20 cellular contexts compared by ENCODE assay signal in genomic region chr15:50416920-50417319, GRCh38. TPM values are rescaled to one million over a fixed set of nuclear protein-coding genes. Genes with fewer than 3 reads are reported as not detected.
DNase-seq lines count a peak whose midpoint lies in the region; ATAC-seq lines count a peak whose summit lies in the region.
"Had no signal": no experiment of that assay in that cellular context is flagged by ENCODE, and none has a peak within 500 bp of the region (broad histone marks: within the 10 kb centered on the region; RNA-seq: fewer than 3 reads in every experiment).

No MANE protein-coding gene starts in this region.

- H3K9ac ChIP-seq in trophoblast cell (ENCODE audit: low read length) (no peak overlapping the region), mesenchymal stem cell (ENCODE audit: low read length) (no peak overlapping the region)
- H3K9ac ChIP-seq: BLaER1 treated with 17β-estradiol and CSF1 and Interleukin-3, amounts not matched to agents 10 nM and 100 nM had no signal

- H2AFZ ChIP-seq in trophoblast cell (ENCODE audit: insufficient read depth, low read length, poor library complexity) (no peak overlapping the region), mesenchymal stem cell (ENCODE audit: low read depth, low read length) (no peak overlapping the region)

- no peak for DNase-seq in activated naive CD4-positive, alpha-beta T cell treated with Interleukin-2 at 50 U/mL for 16 hours
- no peak for DNase-seq in activated T-helper 1 cell treated with anti-CD3 and anti-CD28 coated beads, Interleukin-12 subunit alpha, Interleukin-12 subunit beta, Interleukin-2, Interleukin-4 antibody, amounts not matched to agents 30 ng/mL and 10 ng/mL and 1 ng/mL, durations not matched to agents 14 hours and 24 hours and 36 hours (ENCODE audit: low spot score)
- DNase-seq in trophoblast cell (no peak), mesenchymal stem cell (no peak)
- DNase-seq: 8988T; CD8-positive, alpha-beta memory T cell; COR-L47; DMS 273 treated with DMSO at 0.1 percent for 48 hours; DMS53; DND-41; EL; HCEC 1CT; HFFc6 had no signal

- H3K4me3 ChIP-seq in trophoblast cell (ENCODE audit: low read depth, low read length): no peak overlapping the region
- no peak overlapping the region for H3K4me3 ChIP-seq in mesenchymal stem cell (ENCODE audit: insufficient read depth in 1 of 2, low read depth in 1 of 2, low read length in 2 of 2)
- H3K4me3 ChIP-seq: BLaER1 treated with 17β-estradiol and CSF1 and Interleukin-3, amounts not matched to agents 10 nM and 100 nM; GM12878 had no signal

- H3K27me3 ChIP-seq in trophoblast cell (ENCODE audit: insufficient read depth, low read length) (no peaks in the 10 kb centered on the region), mesenchymal stem cell (ENCODE audit: control insufficient read depth in 1 of 2, insufficient read depth in 1 of 2, low read length in 2 of 2) (no peaks in the 10 kb centered on the region)
- H3K27me3 ChIP-seq: BLaER1 treated with 17β-estradiol and CSF1 and Interleukin-3, amounts not matched to agents 10 nM and 100 nM had no signal

- no peak overlapping the region for H4K8ac ChIP-seq in trophoblast cell (ENCODE audit: low read depth, low read length)
- no peak overlapping the region for H4K8ac ChIP-seq in mesenchymal stem cell (ENCODE audit: low read length)

- H3K27ac Mint-ChIP-seq in activated naive CD4-positive, alpha-beta T cell treated with anti-CD3 and anti-CD28 coated beads, Interleukin-2, amount 50 U/mL, for 24 hours: peak overlapping the region; percentile 37
- peak overlapping the region; percentile 38 for H3K27ac Mint-ChIP-seq in activated T-helper 1 cell treated with anti-CD3 and anti-CD28 coated beads, Interleukin-12 subunit alpha, Interleukin-12 subunit beta, Interleukin-2, Interleukin-4 antibody, amounts not matched to agents 30 ng/mL and 10 ng/mL and 1 ng/mL, durations not matched to agents 14 hours and 24 hours and 36 hours
- H3K27ac Mint-ChIP-seq: B cell; CD8-positive, alpha-beta memory T cell; HFFc6; IgD-negative memory B cell had no signal

- H2BK12ac ChIP-seq in trophoblast cell (ENCODE audit: low read length) (no peak overlapping the region), mesenchymal stem cell (ENCODE audit: low read length in 2 of 2) (no peak overlapping the region)

- no CpG with 5 or more reads among the region's 2 CpGs for WGBS in trophoblast cell (ENCODE audit: extremely low coverage, insufficient coverage, insufficient read length)
- WGBS in mesenchymal stem cell: 95% methylated on average over 2 of the region's 2 CpGs

- no peaks in the 10 kb centered on the region for H3K9me3 Mint-ChIP-seq in activated naive CD4-positive, alpha-beta T cell treated with anti-CD3 and anti-CD28 coated beads, Interleukin-2, amount 50 U/mL, for 24 hours
- no peaks in the 10 kb centered on the region for H3K9me3 Mint-ChIP-seq in activated T-helper 1 cell treated with anti-CD3 and anti-CD28 coated beads, Interleukin-12 subunit alpha, Interleukin-12 subunit beta, Interleukin-2, Interleukin-4 antibody, amounts not matched to agents 30 ng/mL and 10 ng/mL and 1 ng/mL, durations not matched to agents 14 hours and 24 hours and 36 hours
- H3K9me3 Mint-ChIP-seq: CD8-positive, alpha-beta memory T cell; HFFc6; IgD-negative memory B cell had no signal

- H3K4me2 ChIP-seq in trophoblast cell (ENCODE audit: low read length) (no peak overlapping the region), mesenchymal stem cell (ENCODE audit: low read length, poor library complexity, severe bottlenecking) (no peak overlapping the region)
- H3K4me2 ChIP-seq: BLaER1 treated with 17β-estradiol and CSF1 and Interleukin-3, amounts not matched to agents 10 nM and 100 nM had no signal

- H3K36me3 Mint-ChIP-seq in activated naive CD4-positive, alpha-beta T cell treated with anti-CD3 and anti-CD28 coated beads, Interleukin-2, amount 50 U/mL, for 24 hours: no peaks in the 10 kb centered on the region
- H3K36me3 Mint-ChIP-seq in activated T-helper 1 cell treated with anti-CD3 and anti-CD28 coated beads, Interleukin-12 subunit alpha, Interleukin-12 subunit beta, Interleukin-2, Interleukin-4 antibody, amounts not matched to agents 30 ng/mL and 10 ng/mL and 1 ng/mL, durations not matched to agents 14 hours and 24 hours and 36 hours (ENCODE audit: low read depth): no peaks in the 10 kb centered on the region
- H3K36me3 Mint-ChIP-seq: CD8-positive, alpha-beta memory T cell had no signal

- H2BK5ac ChIP-seq in trophoblast cell (ENCODE audit: low read depth, low read length, poor library complexity): no peak overlapping the region
- H2BK5ac ChIP-seq in mesenchymal stem cell (ENCODE audit: low read depth, low read length, poor library complexity, severe bottlenecking): no peak overlapping the region

- no peak overlapping the region for H3K27ac ChIP-seq in trophoblast cell (ENCODE audit: low read depth, low read length)
- H3K27ac ChIP-seq in mesenchymal stem cell (ENCODE audit: low read length, poor library complexity, severe bottlenecking): no peak overlapping the region
- H3K27ac ChIP-seq: BLaER1 treated with 17β-estradiol and CSF1 and Interleukin-3, amounts not matched to agents 10 nM and 100 nM had no signal

- H4K91ac ChIP-seq in trophoblast cell (ENCODE audit: low read depth, low read length) (no peak overlapping the region), mesenchymal stem cell (ENCODE audit: low read length) (no peak overlapping the region)

- no peaks in the 10 kb centered on the region for H3K4me1 ChIP-seq in trophoblast cell (ENCODE audit: control insufficient read depth in 1 of 2, insufficient read depth in 2 of 2, low read length in 2 of 2)
- no peaks in the 10 kb centered on the region for H3K4me1 ChIP-seq in mesenchymal stem cell (ENCODE audit: control insufficient read depth, insufficient read depth, low read depth, low read length)
- H3K4me1 ChIP-seq: BLaER1 treated with 17β-estradiol and CSF1 and Interleukin-3, amounts not matched to agents 10 nM and 100 nM had no signal

- H4K12ac ChIP-seq in trophoblast cell (ENCODE audit: low read depth, low read length): no peak overlapping the region

- H3K14ac ChIP-seq in trophoblast cell (ENCODE audit: low read length) (no peak overlapping the region), mesenchymal stem cell (ENCODE audit: low read length in 2 of 2) (no peak overlapping the region)

- H3K36me3 ChIP-seq in trophoblast cell (ENCODE audit: control insufficient read depth in 1 of 2, insufficient read depth in 2 of 2, low read length in 2 of 2) (no peaks in the 10 kb centered on the region), mesenchymal stem cell (ENCODE audit: control insufficient read depth in 1 of 2, insufficient read depth in 2 of 2, low read depth in 1 of 2, low read length in 2 of 2) (no peaks in the 10 kb centered on the region)
- H3K36me3 ChIP-seq: BLaER1 treated with 17β-estradiol and CSF1 and Interleukin-3, amounts not matched to agents 10 nM and 100 nM had no signal

- H3K9me3 ChIP-seq in trophoblast cell (ENCODE audit: insufficient read depth, low read depth, low read length) (peaks cover 5% of the 10 kb centered on the region), mesenchymal stem cell (ENCODE audit: control insufficient read depth, low read length) (no peaks in the 10 kb centered on the region)
- H3K9me3 ChIP-seq: BLaER1 treated with 17β-estradiol and CSF1 and Interleukin-3, amounts not matched to agents 10 nM and 100 nM had no signal

- intact Hi-C loops in activated T-helper 1 cell treated with anti-CD3 and anti-CD28 coated beads, Interleukin-12 subunit alpha, Interleukin-12 subunit beta, Interleukin-2, Interleukin-4 antibody, amounts not matched to agents 30 ng/mL and 10 ng/mL and 1 ng/mL, durations not matched to agents 14 hours and 24 hours and 36 hours (cut with micrococcal nuclease): no loop called here

- H2AK5ac ChIP-seq in trophoblast cell (ENCODE audit: low read length): no peak overlapping the region
- H2AK5ac ChIP-seq in mesenchymal stem cell (ENCODE audit: low read length, severe bottlenecking): no peak overlapping the region

- no peaks in the 10 kb centered on the region for H3K79me1 ChIP-seq in trophoblast cell (ENCODE audit: low read length)
- no peaks in the 10 kb centered on the region for H3K79me1 ChIP-seq in mesenchymal stem cell (replicated peaks; ENCODE audit: low read length, poor library complexity, severe bottlenecking)

- no peaks in the 10 kb centered on the region for H3K4me1 Mint-ChIP-seq in activated naive CD4-positive, alpha-beta T cell treated with anti-CD3 and anti-CD28 coated beads, Interleukin-2, amount 50 U/mL, for 24 hours
- no peaks in the 10 kb centered on the region for H3K4me1 Mint-ChIP-seq in activated T-helper 1 cell treated with anti-CD3 and anti-CD28 coated beads, Interleukin-12 subunit alpha, Interleukin-12 subunit beta, Interleukin-2, Interleukin-4 antibody, amounts not matched to agents 30 ng/mL and 10 ng/mL and 1 ng/mL, durations not matched to agents 14 hours and 24 hours and 36 hours (ENCODE audit: low read depth)
- H3K4me1 Mint-ChIP-seq: B cell; CD8-positive, alpha-beta memory T cell; IgD-negative memory B cell had no signal

- H2BK120ac ChIP-seq in trophoblast cell (ENCODE audit: insufficient read depth, low read length, poor library complexity): no peak overlapping the region
- no peak overlapping the region for H2BK120ac ChIP-seq in mesenchymal stem cell (ENCODE audit: low read depth, low read length)

- H3K79me2 ChIP-seq in trophoblast cell (ENCODE audit: control insufficient read depth, insufficient read depth, low read length, poor library complexity): no peaks in the 10 kb centered on the region

- no peak for ATAC-seq in GM21717 (IDR thresholded peaks at IDR 0.05; ENCODE audit: unreplicated experiment)
- ATAC-seq in HG02588 (IDR thresholded peaks at IDR 0.05; ENCODE audit: unreplicated experiment): no peak

- H3K4ac ChIP-seq in trophoblast cell (ENCODE audit: low read depth, low read length): no peak overlapping the region
- H3K4ac ChIP-seq in mesenchymal stem cell (ENCODE audit: low read depth in 1 of 2, low read length in 2 of 2): no peak overlapping the region

- H3K23ac ChIP-seq in trophoblast cell (ENCODE audit: low read length) (peak overlapping the region; percentile 31), mesenchymal stem cell (ENCODE audit: low read length in 2 of 2) (no peak overlapping the region)

- no peaks in the 10 kb centered on the region for H3K27me3 Mint-ChIP-seq in activated naive CD4-positive, alpha-beta T cell treated with anti-CD3 and anti-CD28 coated beads, Interleukin-2, amount 50 U/mL, for 24 hours
- peaks cover 4% of the 10 kb centered on the region for H3K27me3 Mint-ChIP-seq in activated T-helper 1 cell treated with anti-CD3 and anti-CD28 coated beads, Interleukin-12 subunit alpha, Interleukin-12 subunit beta, Interleukin-2, Interleukin-4 antibody, amounts not matched to agents 30 ng/mL and 10 ng/mL and 1 ng/mL, durations not matched to agents 14 hours and 24 hours and 36 hours (ENCODE audit: insufficient read depth)
- H3K27me3 Mint-ChIP-seq: B cell; CD8-positive, alpha-beta memory T cell; IgD-negative memory B cell had no signal

- no peak overlapping the region for H2BK15ac ChIP-seq in mesenchymal stem cell (ENCODE audit: low read depth, poor library complexity, severe bottlenecking)

- no peak overlapping the region for H3K4me3 Mint-ChIP-seq in activated naive CD4-positive, alpha-beta T cell treated with anti-CD3 and anti-CD28 coated beads, Interleukin-2, amount 50 U/mL, for 24 hours
- no peak overlapping the region for H3K4me3 Mint-ChIP-seq in activated T-helper 1 cell treated with anti-CD3 and anti-CD28 coated beads, Interleukin-12 subunit alpha, Interleukin-12 subunit beta, Interleukin-2, Interleukin-4 antibody, amounts not matched to agents 30 ng/mL and 10 ng/mL and 1 ng/mL, durations not matched to agents 14 hours and 24 hours and 36 hours
- H3K4me3 Mint-ChIP-seq: B cell; CD8-positive, alpha-beta memory T cell; HFFc6; IgD-negative memory B cell had no signal

- H3K18ac ChIP-seq in trophoblast cell (ENCODE audit: low read length) (no peak overlapping the region), mesenchymal stem cell (ENCODE audit: low read depth in 1 of 2, low read length in 2 of 2) (no peak overlapping the region)

RNA-seq across cellular contexts. Expression of gene USP8, which starts 7.3 kb away (rescaled TPM):
- 66.2 and 66.3 TPM in 2 replicates for total RNA-seq in activated T-helper 1 cell treated with anti-CD3 and anti-CD28 coated beads, Interleukin-12 subunit alpha, Interleukin-12 subunit beta, Interleukin-2, Interleukin-4 antibody, amounts not matched to agents 30 ng/mL and 10 ng/mL and 1 ng/mL, durations not matched to agents 14 hours and 24 hours and 36 hours
- polyA plus RNA-seq in trophoblast cell (2013): 58.3 and 59.8 TPM in 2 replicates
- 40.9 TPM for polyA plus RNA-seq in mesenchymal stem cell (2013, experiment 1 of 2)
- 42.1 TPM for polyA plus RNA-seq in mesenchymal stem cell (2013, experiment 2 of 2)
